ENCODE assay signal across 2 cellular contexts in genomic region chr9:127116946-127117345, GRCh38.
TF ChIP-seq lines count a peak whose summit lies in the region.

No MANE protein-coding gene starts in this region.

TF ChIP-seq in GM12878, 131 proteins besides CTCF, POLR2A, EP300 and RAD21 (continued from another document):
- TF ChIP-seq PRDM15 (CRISPR knock-in tag; IDR thresholded peaks at IDR 0.05) (no peak), SP1 (IDR thresholded peaks at IDR 0.05; ENCODE audit: low read depth, low read length) (no peak), ZNF384 (IDR thresholded peaks at IDR 0.05; ENCODE audit: borderline replicate concordance, low read depth, low read length) (no peak), POU2F2 (IDR thresholded peaks at IDR 0.05; ENCODE audit: borderline replicate concordance, low read depth, low read length) (no peak), NBN (IDR thresholded peaks at IDR 0.05) (0 out of 2 replicates have a peak, but pooled peaks have one; percentile 25), ZNF687 (IDR thresholded peaks at IDR 0.05) (peak; percentile 80), ZNF207 (IDR thresholded peaks at IDR 0.05; ENCODE audit: borderline replicate concordance) (no peak), PAX5 (IDR thresholded peaks at IDR 0.05; ENCODE audit: borderline replicate concordance, low read depth, low read length) (peak; percentile 80; the same call in 1 of the 2 replicates), IRF4 (IDR thresholded peaks at IDR 0.05; ENCODE audit: low read depth, low read length) (no peak), HDGF (IDR thresholded peaks at IDR 0.05) (peak; percentile 69; the same call in 1 of the 2 replicates)
- TF ChIP-seq, protein P1, sequence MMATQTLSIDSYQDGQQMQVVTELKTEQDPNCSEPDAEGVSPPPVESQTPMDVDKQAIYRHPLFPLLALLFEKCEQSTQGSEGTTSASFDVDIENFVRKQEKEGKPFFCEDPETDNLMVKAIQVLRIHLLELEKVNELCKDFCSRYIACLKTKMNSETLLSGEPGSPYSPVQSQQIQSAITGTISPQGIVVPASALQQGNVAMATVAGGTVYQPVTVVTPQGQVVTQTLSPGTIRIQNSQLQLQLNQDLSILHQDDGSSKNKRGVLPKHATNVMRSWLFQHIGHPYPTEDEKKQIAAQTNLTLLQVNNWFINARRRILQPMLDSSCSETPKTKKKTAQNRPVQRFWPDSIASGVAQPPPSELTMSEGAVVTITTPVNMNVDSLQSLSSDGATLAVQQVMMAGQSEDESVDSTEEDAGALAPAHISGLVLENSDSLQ (IDR thresholded peaks at IDR 0.05): peak; percentile 55; the same call in 1 of the 2 replicates

TF ChIP-seq in SK-N-SH treated with all-trans-retinoic acid at 6 μM for 48 hours, 23 proteins besides CTCF, POLR2A, EP300 and RAD21 (continued from another document):
- TF ChIP-seq, protein P2, sequence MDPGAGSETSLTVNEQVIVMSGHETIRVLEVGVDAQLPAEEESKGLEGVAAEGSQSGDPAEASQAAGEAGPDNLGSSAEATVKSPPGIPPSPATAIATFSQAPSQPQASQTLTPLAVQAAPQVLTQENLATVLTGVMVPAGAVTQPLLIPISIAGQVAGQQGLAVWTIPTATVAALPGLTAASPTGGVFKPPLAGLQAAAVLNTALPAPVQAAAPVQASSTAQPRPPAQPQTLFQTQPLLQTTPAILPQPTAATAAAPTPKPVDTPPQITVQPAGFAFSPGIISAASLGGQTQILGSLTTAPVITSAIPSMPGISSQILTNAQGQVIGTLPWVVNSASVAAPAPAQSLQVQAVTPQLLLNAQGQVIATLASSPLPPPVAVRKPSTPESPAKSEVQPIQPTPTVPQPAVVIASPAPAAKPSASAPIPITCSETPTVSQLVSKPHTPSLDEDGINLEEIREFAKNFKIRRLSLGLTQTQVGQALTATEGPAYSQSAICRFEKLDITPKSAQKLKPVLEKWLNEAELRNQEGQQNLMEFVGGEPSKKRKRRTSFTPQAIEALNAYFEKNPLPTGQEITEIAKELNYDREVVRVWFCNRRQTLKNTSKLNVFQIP (CRISPR knock-in tag; IDR thresholded peaks at IDR 0.05; ENCODE audit: borderline replicate concordance, low read depth): no peak
- no peak for TF ChIP-seq SNAI2 (CRISPR knock-in tag; IDR thresholded peaks at IDR 0.05)
- no peak for TF ChIP-seq ZFP3 (CRISPR knock-in tag; IDR thresholded peaks at IDR 0.05)
- TF ChIP-seq ZFP30 (CRISPR knock-in tag; IDR thresholded peaks at IDR 0.05): no peak
- TF ChIP-seq, protein P3, sequence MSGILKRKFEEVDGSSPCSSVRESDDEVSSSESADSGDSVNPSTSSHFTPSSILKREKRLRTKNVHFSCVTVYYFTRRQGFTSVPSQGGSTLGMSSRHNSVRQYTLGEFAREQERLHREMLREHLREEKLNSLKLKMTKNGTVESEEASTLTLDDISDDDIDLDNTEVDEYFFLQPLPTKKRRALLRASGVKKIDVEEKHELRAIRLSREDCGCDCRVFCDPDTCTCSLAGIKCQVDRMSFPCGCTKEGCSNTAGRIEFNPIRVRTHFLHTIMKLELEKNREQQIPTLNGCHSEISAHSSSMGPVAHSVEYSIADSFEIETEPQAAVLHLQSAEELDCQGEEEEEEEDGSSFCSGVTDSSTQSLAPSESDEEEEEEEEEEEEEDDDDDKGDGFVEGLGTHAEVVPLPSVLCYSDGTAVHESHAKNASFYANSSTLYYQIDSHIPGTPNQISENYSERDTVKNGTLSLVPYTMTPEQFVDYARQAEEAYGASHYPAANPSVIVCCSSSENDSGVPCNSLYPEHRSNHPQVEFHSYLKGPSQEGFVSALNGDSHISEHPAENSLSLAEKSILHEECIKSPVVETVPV (CRISPR knock-in tag; IDR thresholded peaks at IDR 0.05): no peak
- no peak for TF ChIP-seq GLIS3 (CRISPR knock-in tag; IDR thresholded peaks at IDR 0.05)
- no peak for TF ChIP-seq PPARA (CRISPR knock-in tag; IDR thresholded peaks at IDR 0.05; ENCODE audit: borderline replicate concordance)
- TF ChIP-seq ZNF565 (CRISPR knock-in tag; conservative IDR thresholded peaks at IDR 0.05; ENCODE audit: low read depth): no peak
- no peak for TF ChIP-seq TOX (CRISPR knock-in tag; IDR thresholded peaks at IDR 0.05; ENCODE audit: borderline replicate concordance)
- no peak for TF ChIP-seq CSDC2 (CRISPR knock-in tag; IDR thresholded peaks at IDR 0.05)
- no peak for TF ChIP-seq ZC3H10 (CRISPR knock-in tag; IDR thresholded peaks at IDR 0.05)
- TF ChIP-seq ZNF8 (CRISPR knock-in tag; IDR thresholded peaks at IDR 0.05): no peak
- TF ChIP-seq ARNTL (CRISPR knock-in tag; IDR thresholded peaks at IDR 0.05; ENCODE audit: borderline replicate concordance, low read depth): no peak
